ENCODE assay signal across 10 cellular contexts in genomic region chr13:23547000-23547590, GRCh38. TPM values are rescaled to one million over a fixed set of nuclear protein-coding genes. Genes with fewer than 3 reads are reported as not detected.
DNase-seq lines count a peak whose midpoint lies in the region; ATAC-seq, FAIRE-seq and TF ChIP-seq lines count a peak whose summit lies in the region.
"Had no signal": no experiment of that assay in that cellular context is flagged by ENCODE, and none has a peak within 500 bp of the region (broad histone marks: within the 10 kb centered on the region; RNA-seq: fewer than 3 reads in every experiment).

No MANE protein-coding gene starts in this region.

- CTCF ChIA-PET in HepG2 (lab: Yijun Ruan, JAX; ENCODE audit: low intra/inter-chr PET ratio, low total read pairs), result no interaction called here

- H3K4me3 ChIP-seq in HFF-Myc (replicated peaks; ENCODE audit: low read depth, low read length) (peak overlapping the region; percentile 42), HepG2 (replicated peaks in 1 of 3; ENCODE audit: insufficient read depth in 1 of 3, low read depth in 2 of 3, low read length in 3 of 3) (no peak overlapping the region), testis (peak overlapping the region; percentile 53 to 59)

- H3K4me2 ChIP-seq in HepG2 (ENCODE audit: low read depth, low read length), result no peak overlapping the region

- no TSS peak for BruUV-seq in HepG2 (replicated peaks; lab: Mats Ljungman, UMichigan)

- H3K36me3 ChIP-seq in HepG2 (replicated peaks in 1 of 2; ENCODE audit: control insufficient read depth in 1 of 2, insufficient read depth in 2 of 2, low read length in 2 of 2), result no peaks in the 10 kb centered on the region
- no peaks in the 10 kb centered on the region for H3K36me3 ChIP-seq in testis (ENCODE audit: low read depth, missing control alignments)

- TF ChIP-seq EP300 in HepG2 (IDR thresholded peaks at IDR 0.05; ENCODE audit: low read depth in 2 of 2, low read length in 2 of 2) (no peak), HepG2 (CRISPR knock-in tag; IDR thresholded peaks at IDR 0.05; ENCODE audit: borderline replicate concordance) (no peak)

- H3K9ac ChIP-seq in HepG2 (ENCODE audit: insufficient read depth, low read depth, low read length), result no peak overlapping the region

- no peak for TF ChIP-seq POLR2A in HepG2 (IDR thresholded peaks at IDR 0.05; ENCODE audit: insufficient read depth in 1 of 2, low read depth in 2 of 2, low read length in 2 of 2)
- no peak for TF ChIP-seq POLR2A in testis (IDR thresholded peaks at IDR 0.05)

- no peaks in the 10 kb centered on the region for H3K9me3 Mint-ChIP-seq in endothelial cell (ENCODE audit: unreplicated experiment)

- no peak for FAIRE-seq in HepG2 (lab: Jason Lieb, UNC)

- H3K27me3 ChIP-seq in HepG2 (ENCODE audit: control insufficient read depth in 1 of 2, insufficient read depth in 2 of 2, low read length in 2 of 2), result no peaks in the 10 kb centered on the region; a peak in 1 of 5 replicates
- no peaks in the 10 kb centered on the region for H3K27me3 ChIP-seq in testis

- TF ChIP-seq CTCF in HFF-Myc (IDR thresholded peaks at IDR 0.05; ENCODE audit: low read depth, low read length, missing control alignments) (no peak), endothelial cell (IDR thresholded peaks at IDR 0.05; ENCODE audit: unreplicated experiment) (no peak), HepG2 (CRISPR knock-in tag; IDR thresholded peaks at IDR 0.05) (no peak), testis (IDR thresholded peaks at IDR 0.05) (no peak)

- peaks cover 3% of the 10 kb centered on the region for H3K4me1 Mint-ChIP-seq in endothelial cell (ENCODE audit: unreplicated experiment)

- H3K27me3 Mint-ChIP-seq in endothelial cell (ENCODE audit: unreplicated experiment), result no peaks in the 10 kb centered on the region

- H3K36me3 Mint-ChIP-seq in endothelial cell (ENCODE audit: low read depth, unreplicated experiment), result no peaks in the 10 kb centered on the region

- H3K9me3 ChIP-seq in HepG2 (ENCODE audit: low read length), result no peaks in the 10 kb centered on the region
- no peaks in the 10 kb centered on the region for H3K9me3 ChIP-seq in testis

- H3K27ac Mint-ChIP-seq in endothelial cell (ENCODE audit: unreplicated experiment), result no peak overlapping the region

- in situ Hi-C loops in HepG2 (cut with HindIII; ENCODE audit: extremely low pct_ligation_motif_present, low pct_unique_long_range_greater_than_20kb), result no loop called here

- H3K79me2 ChIP-seq in HepG2 (ENCODE audit: insufficient read depth, low read length), result no peaks in the 10 kb centered on the region

- ATAC-seq in HepG2 (no peak), GM19035 (IDR thresholded peaks at IDR 0.05; ENCODE audit: unreplicated experiment) (no peak), HG03460 (IDR thresholded peaks at IDR 0.05; ENCODE audit: unreplicated experiment) (no peak)

- no peak for TF ChIP-seq RAD21 in HepG2 (CRISPR knock-in tag; IDR thresholded peaks at IDR 0.05)

- peak overlapping the region; percentile 89 for H3K4me3 Mint-ChIP-seq in endothelial cell (ENCODE audit: unreplicated experiment)

- POLR2A ChIA-PET in HepG2 (lab: Yijun Ruan, JAX), result no interaction called here

- no peaks in the 10 kb centered on the region for H4K20me1 ChIP-seq in HepG2 (ENCODE audit: insufficient read depth, low read length)

- intact Hi-C loops in HepG2 (cut with micrococcal nuclease; ENCODE audit: unreplicated experiment) (no loop called here), testis (cut with DNase I; ENCODE audit: low total_unique reads) (no loop called here)

- H2AFZ ChIP-seq in HepG2 (ENCODE audit: low read length), result no peak overlapping the region

- 92% methylated on average over 31 of the region's 31 CpGs for WGBS in HepG2 (ENCODE audit: low lambda C conversion rate)
- 2 to 4% methylated on average over 31 of the region's 31 CpGs for WGBS in testis, 2 donors

- H3K27ac ChIP-seq in HepG2 (ENCODE audit: extremely low read length, insufficient read depth, low read length) (no peak overlapping the region), testis (peak overlapping the region; percentile 42 to 87)

- H3K4me1 ChIP-seq in HepG2 (ENCODE audit: insufficient read depth, low read length) (peaks cover 25% of the 10 kb centered on the region), testis (no peaks in the 10 kb centered on the region)

- DNase-seq in HFF-Myc (ENCODE audit: extremely low read depth, low read depth), result no peak
- peak; percentile 27 for DNase-seq in endothelial cell (ENCODE audit: low spot score)
- DNase-seq in HepG2 (ENCODE audit: low spot score), result no peak
- peak; percentile 41 for DNase-seq in testis
- DNase-seq in putamen (ENCODE audit: low spot score), result no peak
- DNase-seq in NCI-H1694 (lab: John Stamatoyannopoulos, UW), result no peak
- DNase-seq: central memory CD4-positive, alpha-beta T cell; NCI-H187 had no signal

TF ChIP-seq in HepG2, 621 proteins besides CTCF, POLR2A, EP300 and RAD21:
- TF ChIP-seq HNRNPK (IDR thresholded peaks at IDR 0.05; ENCODE audit: low read depth, low read length, poor library complexity, severe bottlenecking) (peak; percentile 40), ZNF446 (CRISPR knock-in tag; IDR thresholded peaks at IDR 0.05) (no peak), HMGA1 (CRISPR knock-in tag; conservative IDR thresholded peaks at IDR 0.05) (no peak), HDAC6 (IDR thresholded peaks at IDR 0.05; ENCODE audit: low read depth, low read length) (no peak)
TF ChIP-seq in HepG2: peak in this region for 1.

RNA-seq across cellular contexts. Expression of gene TNFRSF19, which starts 23.1 kb away (rescaled TPM):
- total RNA-seq in endothelial cell (ENCODE audit: unreplicated experiment) (8.8 TPM), HepG2 (2016; rRNA removed; fragmentation: Illumina TruSeq; extraction: Trizol) (47.7 and 77.7 TPM in 2 replicates), testis (1 to 10 TPM; 6.2 to 8.4 TPM)
- total RNA-seq in HepG2 (2016; cell fraction: cytosol; rRNA removed; fragmentation: Illumina TruSeq; extraction: Trizol; ENCODE audit: low read depth), result 7.7 and 8.2 TPM in 2 replicates
- total RNA-seq in HepG2 (2016; cell fraction: insoluble cytoplasmic fraction; rRNA removed; fragmentation: Illumina TruSeq; extraction: Trizol), result 48.1 and 76.8 TPM in 2 replicates
- total RNA-seq in HepG2 (2016; cell fraction: membrane; rRNA removed; fragmentation: Illumina TruSeq; extraction: Trizol), result 25.2 and 27.9 TPM in 2 replicates
- total RNA-seq in HepG2 (2016; cell fraction: nucleus; rRNA removed; fragmentation: Illumina TruSeq; extraction: Trizol), result 84.2 and 94.2 TPM in 2 replicates
- polyA plus RNA-seq in HepG2 (2011; rRNA removed) (38.9 and 75.3 TPM in 2 replicates), testis (ENCODE audit: insufficient read depth, low read depth, low replicate concordance) (5.7 TPM)
- 37.4 and 45.8 TPM in 2 replicates for polyA plus RNA-seq in HepG2 (2011; cell fraction: cytosol; rRNA removed)
- 30.8 and 50.6 TPM in 2 replicates for polyA plus RNA-seq in HepG2 (2011; cell fraction: nucleus; rRNA removed)
- polyA plus RNA-seq in HepG2 (2012), result 25.9 and 27.9 TPM in 2 replicates
- 2.9 TPM in 2 replicates for polyA plus RNA-seq in HepG2 (2016; cell fraction: cytosol; fragmentation: Illumina TruSeq; extraction: Trizol; ENCODE audit: low read depth)
- polyA plus RNA-seq in HepG2 (2016; cell fraction: insoluble cytoplasmic fraction; fragmentation: Illumina TruSeq; extraction: Trizol; ENCODE audit: low read depth), result 35.7 and 36.2 TPM in 2 replicates
- 9.9 and 10.1 TPM in 2 replicates for polyA plus RNA-seq in HepG2 (2016; cell fraction: membrane; fragmentation: Illumina TruSeq; extraction: Trizol; ENCODE audit: low read depth)
- 95.3 and 95.9 TPM in 2 replicates for polyA plus RNA-seq in HepG2 (2016; cell fraction: nucleus; fragmentation: Illumina TruSeq; extraction: Trizol; ENCODE audit: insufficient read depth, low read depth)
- 0.05 and 162 TPM in 2 replicates for polyA minus RNA-seq in HepG2 (2011; rRNA and poly(A)+ RNA removed; ENCODE audit: low replicate concordance)
- 40.8 and 64.9 TPM in 2 replicates for polyA minus RNA-seq in HepG2 (2011; cell fraction: cytosol; rRNA and poly(A)+ RNA removed)
- polyA minus RNA-seq in HepG2 (2011; cell fraction: nucleus; rRNA and poly(A)+ RNA removed), result 47.0 and 73.8 TPM in 2 replicates

Comparison
In these comparisons a context has a peak if more than half of its experiments do, and no peak if none do; other contexts are left out.
1. DNase-seq: peak in endothelial cell (single experiment) and testis (single experiment); none in HFF-Myc (single experiment), HepG2 (single experiment), putamen (single experiment) and NCI-H1694 (single experiment).
2. H3K4me3 ChIP-seq: peak in HFF-Myc (single experiment) and testis (2 of 2); none in HepG2 (0 of 3).